In genomic region chr6:33383427-33384185, GRCh38 we compare ENCODE assay signal across 1 cellular context.
TF ChIP-seq lines count a peak whose summit lies in the region.

No MANE protein-coding gene starts in this region.

TF ChIP-seq in HepG2, 621 proteins besides CTCF, POLR2A, EP300 and RAD21:
- TF ChIP-seq PAF1 (CRISPR knock-in tag; IDR thresholded peaks at IDR 0.05) (no peak), ZBTB40 (IDR thresholded peaks at IDR 0.05) (no peak), ZBTB40 (CRISPR knock-in tag; IDR thresholded peaks at IDR 0.05) (0 out of 2 replicates have a peak, but pooled peaks have one; percentile 41)
- TF ChIP-seq, protein P1, sequence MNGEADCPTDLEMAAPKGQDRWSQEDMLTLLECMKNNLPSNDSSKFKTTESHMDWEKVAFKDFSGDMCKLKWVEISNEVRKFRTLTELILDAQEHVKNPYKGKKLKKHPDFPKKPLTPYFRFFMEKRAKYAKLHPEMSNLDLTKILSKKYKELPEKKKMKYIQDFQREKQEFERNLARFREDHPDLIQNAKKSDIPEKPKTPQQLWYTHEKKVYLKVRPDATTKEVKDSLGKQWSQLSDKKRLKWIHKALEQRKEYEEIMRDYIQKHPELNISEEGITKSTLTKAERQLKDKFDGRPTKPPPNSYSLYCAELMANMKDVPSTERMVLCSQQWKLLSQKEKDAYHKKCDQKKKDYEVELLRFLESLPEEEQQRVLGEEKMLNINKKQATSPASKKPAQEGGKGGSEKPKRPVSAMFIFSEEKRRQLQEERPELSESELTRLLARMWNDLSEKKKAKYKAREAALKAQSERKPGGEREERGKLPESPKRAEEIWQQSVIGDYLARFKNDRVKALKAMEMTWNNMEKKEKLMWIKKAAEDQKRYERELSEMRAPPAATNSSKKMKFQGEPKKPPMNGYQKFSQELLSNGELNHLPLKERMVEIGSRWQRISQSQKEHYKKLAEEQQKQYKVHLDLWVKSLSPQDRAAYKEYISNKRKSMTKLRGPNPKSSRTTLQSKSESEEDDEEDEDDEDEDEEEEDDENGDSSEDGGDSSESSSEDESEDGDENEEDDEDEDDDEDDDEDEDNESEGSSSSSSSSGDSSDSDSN (CRISPR knock-in tag; IDR thresholded peaks at IDR 0.05): 0 out of 2 replicates have a peak, but pooled peaks have one; percentile 23
